25 cellular contexts compared by ENCODE assay signal in genomic region chr10:70588852-70589570, GRCh38. TPM values are rescaled to one million over a fixed set of nuclear protein-coding genes. Genes with fewer than 3 reads are reported as not detected.
A peak's percentile ranks its signal among the peaks of the same experiment; 100 is the strongest.
DNase-seq lines count a peak whose midpoint lies in the region; ATAC-seq and TF ChIP-seq lines count a peak whose summit lies in the region.
"Had no signal": no experiment of that assay in that cellular context is flagged by ENCODE, and none has a peak within 500 bp of the region (broad histone marks: within the 10 kb centered on the region; RNA-seq: fewer than 3 reads in every experiment).

No MANE protein-coding gene starts in this region.

- no peak overlapping the region for H3K9ac ChIP-seq in skeletal muscle tissue (ENCODE audit: low read depth in 1 of 3, low read length in 3 of 3)
- H3K9ac ChIP-seq: GM23248 had no signal

- TF ChIP-seq POLR2A in Peyer's patch (IDR thresholded peaks at IDR 0.05): no peak

- 85% methylated on average over 10 of the region's 10 CpGs for WGBS in hepatocyte (ENCODE audit: low lambda C conversion rate, missing lambda C conversion rate)

- ATAC-seq in HG03442 (IDR thresholded peaks at IDR 0.05; ENCODE audit: unreplicated experiment): no peak
- ATAC-seq: T-cell, upper lobe of right lung had no signal

- no peak for TF ChIP-seq CTCF in Peyer's patch (IDR thresholded peaks at IDR 0.05)
- TF ChIP-seq CTCF in hepatocyte (IDR thresholded peaks at IDR 0.05; ENCODE audit: poor library complexity): no peak

- H3K9me3 ChIP-seq in Peyer's patch (no peaks in the 10 kb centered on the region), hepatocyte (ENCODE audit: low read depth) (no peaks in the 10 kb centered on the region), skeletal muscle tissue (ENCODE audit: control insufficient read depth in 3 of 3, low read length in 3 of 3) (no peaks in the 10 kb centered on the region)
- H3K9me3 ChIP-seq: body of pancreas, upper lobe of right lung had no signal

- H3K4me2 ChIP-seq in hepatocyte: no peak overlapping the region

- H3K27me3 ChIP-seq in Peyer's patch: no peaks in the 10 kb centered on the region
- no peaks in the 10 kb centered on the region for H3K27me3 ChIP-seq in hepatocyte
- peaks cover 0 to 14% (median 3%) of the 10 kb centered on the region in 3 donors for H3K27me3 ChIP-seq in skeletal muscle tissue (ENCODE audit: control insufficient read depth in 3 of 3, insufficient read depth in 3 of 3, low read length in 3 of 3)
- H3K27me3 ChIP-seq: body of pancreas, upper lobe of right lung had no signal

- peak; percentile 56 for DNase-seq in NOMO-1 treated with DMSO at 0.1 percent for 48 hours (lab: John Stamatoyannopoulos, UW; ENCODE audit: unreplicated experiment)
- DNase-seq in NOMO-1 treated with dmso at 0.1 percent for 144 hours (lab: John Stamatoyannopoulos, UW; ENCODE audit: unreplicated experiment): no peak
- DNase-seq in Peyer's patch: peak in 2 of 3 donors; percentile 4 to 19
- DNase-seq in hepatocyte (ENCODE audit: low spot score): no peak
- DNase-seq in cerebellum (ENCODE audit: low spot score): no peak
- DNase-seq in NCI-H524 treated with DMSO at 0.1 percent for 48 hours (lab: John Stamatoyannopoulos, UW): no peak
- DNase-seq: activated CD4-positive, alpha-beta T cell treated with anti-CD3 and anti-CD28 coated beads for 48 hours; activated naive CD8-positive, alpha-beta T cell treated with anti-CD3 and anti-CD28 coated beads, Interleukin-2, amount 10 ng/mL, durations not matched to agents 7 days and 5 days; body of pancreas; KG1; NCI-H1930; NK-92 treated with Interleukin-12 subunit alpha and Interleukin-12 subunit beta, amount 100 ng/mL, for 24 hours; occipital lobe; SHP77; stimulated activated naive CD4-positive, alpha-beta T cell treated with Interleukin-2 at 50 U/mL for 16 hours; upper lobe of right lung had no signal

- H3K4me3 ChIP-seq in Peyer's patch: no peak overlapping the region
- no peak overlapping the region for H3K4me3 ChIP-seq in hepatocyte
- H3K4me3 ChIP-seq in skeletal muscle tissue (ENCODE audit: low read length in 3 of 3): no peak overlapping the region
- H3K4me3 ChIP-seq: body of pancreas, coronary artery, GM23248, upper lobe of right lung had no signal

- no peaks in the 10 kb centered on the region for H3K9me2 ChIP-seq in hepatocyte (replicated peaks; ENCODE audit: insufficient read depth)

- H2AFZ ChIP-seq in hepatocyte: no peak overlapping the region
- H2AFZ ChIP-seq: GM23248 had no signal

- H4K20me1 ChIP-seq in hepatocyte (ENCODE audit: insufficient read depth, poor library complexity, severe bottlenecking): no peaks in the 10 kb centered on the region

- no peaks in the 10 kb centered on the region for H3K79me2 ChIP-seq in hepatocyte

- H3K4me1 ChIP-seq in Peyer's patch: peaks cover 0 to 7% (median 0%) of the 10 kb centered on the region in 4 donors
- peaks cover 20% of the 10 kb centered on the region for H3K4me1 ChIP-seq in hepatocyte (ENCODE audit: insufficient read depth)
- peaks cover 6 to 18% (median 8%) of the 10 kb centered on the region in 3 donors for H3K4me1 ChIP-seq in skeletal muscle tissue (ENCODE audit: control insufficient read depth in 3 of 3, insufficient read depth in 3 of 3, low read length in 3 of 3)
- H3K4me1 ChIP-seq: body of pancreas had no signal

- H3K36me3 ChIP-seq in Peyer's patch (no peaks in the 10 kb centered on the region), hepatocyte (replicated peaks; ENCODE audit: insufficient read depth, low read depth) (no peaks in the 10 kb centered on the region), skeletal muscle tissue (ENCODE audit: control insufficient read depth in 3 of 3, insufficient read depth in 3 of 3, low read length in 3 of 3) (no peaks in the 10 kb centered on the region)
- H3K36me3 ChIP-seq: upper lobe of right lung had no signal

- H3K27ac ChIP-seq in Peyer's patch: peak overlapping the region in 2 of 4 donors; percentile 13 to 52
- peak overlapping the region; percentile 67 for H3K27ac ChIP-seq in hepatocyte
- H3K27ac ChIP-seq in skeletal muscle tissue (ENCODE audit: low read depth, low read length): peak overlapping the region; percentile 25
- H3K27ac ChIP-seq: body of pancreas, coronary artery, GM23248, upper lobe of right lung had no signal

RNA-seq across cellular contexts. Expression of gene PRF1, which starts 13.5 kb away (rescaled TPM):
- total RNA-seq in Peyer's patch: 10 to 100 TPM in 1 of 4 donors, 1 to 10 TPM in 3; 4.6 to 12.4 (median 6.3) TPM
- not detected in 2 replicates for total RNA-seq in hepatocyte
- polyA plus RNA-seq in hepatocyte: 0.39 TPM in 1 of 2 replicates, not detected in the other
- total RNA-seq in skeletal muscle tissue: 2.1 TPM
- not detected for total RNA-seq in cerebellum
- total RNA-seq: A172, GM23248, kidney epithelial cell, NCI-H460, occipital lobe had no signal
- polyA plus RNA-seq: BJ, GM23248 had no signal

Comparison
In these comparisons a context has a peak if more than half of its experiments do, and no peak if none do; other contexts are left out.
1. DNase-seq: peak in NOMO-1 treated with DMSO at 0.1 percent for 48 hours (single experiment) and Peyer's patch (2 of 3); none in NOMO-1 treated with dmso at 0.1 percent for 144 hours (single experiment), hepatocyte (single experiment), cerebellum (single experiment) and NCI-H524 treated with DMSO at 0.1 percent for 48 hours (single experiment).